2 cellular contexts compared by ENCODE assay signal in the genomic region with DNA sequence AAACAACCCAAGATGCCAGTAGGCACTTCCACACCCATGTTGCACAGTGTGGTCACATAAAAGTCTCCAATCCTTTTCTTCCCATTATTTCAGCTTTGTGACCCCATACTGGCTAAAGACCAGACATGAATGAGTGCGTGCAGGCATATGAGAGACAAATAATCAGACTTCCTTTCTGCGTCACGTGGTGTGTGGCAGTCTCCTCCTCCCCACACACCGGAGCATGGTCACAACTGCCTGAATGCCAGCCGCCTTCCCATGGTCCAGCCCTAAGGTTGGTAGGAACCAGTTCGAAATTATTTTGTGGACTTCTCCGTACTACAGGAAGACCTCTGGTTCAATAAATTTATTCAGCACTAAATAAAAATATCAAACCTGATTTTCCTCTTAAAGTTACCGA.
TF ChIP-seq lines count a peak whose summit lies in the region.

No MANE protein-coding gene starts in this region.

TF ChIP-seq in IMR-90, 13 proteins besides CTCF, POLR2A, EP300 and RAD21:
- TF ChIP-seq NFE2L2 (IDR thresholded peaks at IDR 0.05; ENCODE audit: low read depth, low read length): no peak
- TF ChIP-seq, protein P1, sequence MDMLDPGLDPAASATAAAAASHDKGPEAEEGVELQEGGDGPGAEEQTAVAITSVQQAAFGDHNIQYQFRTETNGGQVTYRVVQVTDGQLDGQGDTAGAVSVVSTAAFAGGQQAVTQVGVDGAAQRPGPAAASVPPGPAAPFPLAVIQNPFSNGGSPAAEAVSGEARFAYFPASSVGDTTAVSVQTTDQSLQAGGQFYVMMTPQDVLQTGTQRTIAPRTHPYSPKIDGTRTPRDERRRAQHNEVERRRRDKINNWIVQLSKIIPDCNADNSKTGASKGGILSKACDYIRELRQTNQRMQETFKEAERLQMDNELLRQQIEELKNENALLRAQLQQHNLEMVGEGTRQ (IDR thresholded peaks at IDR 0.05; ENCODE audit: low read depth, low read length): 0 out of 2 replicates have a peak, but pooled peaks have one; percentile 7

TF ChIP-seq in endothelial cell of umbilical vein, 7 proteins besides CTCF, POLR2A, EP300 and RAD21:
- TF ChIP-seq POLR2AphosphoS5 (IDR thresholded peaks at IDR 0.05; ENCODE audit: insufficient read depth, low read depth, low read length): no peak
- no peak for TF ChIP-seq FOS (IDR thresholded peaks at IDR 0.05; ENCODE audit: borderline replicate concordance, insufficient read depth, low read length)
- no peak for TF ChIP-seq GATA2 (IDR thresholded peaks at IDR 0.05; ENCODE audit: insufficient read depth, insufficient read length, low read depth, low read length)
- TF ChIP-seq MAX (IDR thresholded peaks at IDR 0.05; ENCODE audit: insufficient read depth, insufficient read length): no peak
- no peak for TF ChIP-seq MYC (IDR thresholded peaks at IDR 0.05; ENCODE audit: low read depth, low read length)
TF ChIP-seq in endothelial cell of umbilical vein: peak in this region for 0.
